In genomic region chr4:1880332-1880731, GRCh38 we compare ENCODE assay signal across 2 cellular contexts.
TF ChIP-seq lines count a peak whose summit lies in the region.

No MANE protein-coding gene starts in this region.

TF ChIP-seq in WTC11, 78 proteins besides CTCF, POLR2A, EP300 and RAD21:
- TF ChIP-seq ZNF317 (CRISPR knock-in tag; IDR thresholded peaks at IDR 0.05; ENCODE audit: borderline replicate concordance, low read depth) = no peak
- no peak for TF ChIP-seq GABPB1 (CRISPR knock-in tag; IDR thresholded peaks at IDR 0.05)
- TF ChIP-seq JAZF1 (CRISPR knock-in tag; IDR thresholded peaks at IDR 0.05) = no peak
- no peak for TF ChIP-seq ZNF263 (CRISPR knock-in tag; IDR thresholded peaks at IDR 0.05; ENCODE audit: low read depth)
- TF ChIP-seq STAT6 (CRISPR knock-in tag; conservative IDR thresholded peaks at IDR 0.05; ENCODE audit: low read depth) = no peak
- TF ChIP-seq CREB1 (CRISPR knock-in tag; IDR thresholded peaks at IDR 0.05) = no peak
- TF ChIP-seq GRHL2 (CRISPR knock-in tag; IDR thresholded peaks at IDR 0.05; ENCODE audit: insufficient replicate concordance, severe bottlenecking) = no peak
- TF ChIP-seq IRF2 (CRISPR knock-in tag; IDR thresholded peaks at IDR 0.05; ENCODE audit: borderline replicate concordance, low read depth) = no peak
- no peak for TF ChIP-seq MYBL2 (CRISPR knock-in tag; IDR thresholded peaks at IDR 0.05)

TF ChIP-seq in HepG2, 621 proteins besides CTCF, POLR2A, EP300 and RAD21:
- TF ChIP-seq ZNF30 (CRISPR knock-in tag; IDR thresholded peaks at IDR 0.05) (no peak), ZNF160 (CRISPR knock-in tag; IDR thresholded peaks at IDR 0.05) (no peak), ZNF660 (CRISPR knock-in tag; IDR thresholded peaks at IDR 0.05; ENCODE audit: borderline replicate concordance, low read depth) (no peak), ZNF614 (CRISPR knock-in tag; IDR thresholded peaks at IDR 0.05; ENCODE audit: borderline replicate concordance) (no peak), ZNF674 (CRISPR knock-in tag; IDR thresholded peaks at IDR 0.05; ENCODE audit: low read depth) (no peak), ZBTB8A (CRISPR knock-in tag; IDR thresholded peaks at IDR 0.05; ENCODE audit: borderline replicate concordance, low read depth) (no peak), USF2 (IDR thresholded peaks at IDR 0.05; ENCODE audit: low read depth, low read length) (no peak), USF2 (CRISPR knock-in tag; IDR thresholded peaks at IDR 0.05; ENCODE audit: borderline replicate concordance) (no peak), HDAC1 (CRISPR knock-in tag; IDR thresholded peaks at IDR 0.05) (no peak)
